23 cellular contexts compared by ENCODE assay signal in genomic region chr10:26491934-26492333, GRCh38. TPM values are rescaled to one million over a fixed set of nuclear protein-coding genes. Genes with fewer than 3 reads are reported as not detected.
DNase-seq lines count a peak whose midpoint lies in the region; ATAC-seq and TF ChIP-seq lines count a peak whose summit lies in the region.
"Had no signal": no experiment of that assay in that cellular context is flagged by ENCODE, and none has a peak within 500 bp of the region (broad histone marks: within the 10 kb centered on the region; RNA-seq: fewer than 3 reads in every experiment).

No MANE protein-coding gene starts in this region.

- no peak overlapping the region for H2BK5ac ChIP-seq in mesenchymal stem cell (ENCODE audit: low read depth, low read length, poor library complexity, severe bottlenecking)

- peaks cover 55% of the 10 kb centered on the region for H3K36me3 Mint-ChIP-seq in activated naive CD8-positive, alpha-beta T cell treated with anti-CD3 and anti-CD28 coated beads, Interleukin-2, amount 50 U/mL, for 24 hours (ENCODE audit: low read depth)
- peaks cover 2% of the 10 kb centered on the region for H3K36me3 Mint-ChIP-seq in progenitor cell of endocrine pancreas (ENCODE audit: insufficient read depth)

- H3K4me1 ChIP-seq in mesenchymal stem cell (ENCODE audit: control insufficient read depth, insufficient read depth, low read depth, low read length): peaks cover 3% of the 10 kb centered on the region

- peak; percentile 42 for DNase-seq in AG09309 (ENCODE audit: low read depth)
- DNase-seq in AG20443 (ENCODE audit: low spot score): peak; percentile 26
- no peak for DNase-seq in activated naive CD8-positive, alpha-beta T cell treated with anti-CD3 and anti-CD28 coated beads, Interleukin-2, amount 50 U/mL, for 24 hours
- no peak for DNase-seq in mesenchymal stem cell
- DNase-seq in SW480 (ENCODE audit: low spot score): no peak
- no peak for DNase-seq in progenitor cell of endocrine pancreas (ENCODE audit: low spot score, unreplicated experiment)
- no peak for DNase-seq in NCI-H1694 (lab: John Stamatoyannopoulos, UW)
- DNase-seq: mesendoderm; NCI-H2081; small intestine; stimulated activated CD4-positive, alpha-beta T cell treated with anti-CD3 and anti-CD28 coated beads, Interleukin-2, amount 100 ng/mL, for 48 hours; stomach had no signal

- no peak overlapping the region for H2BK120ac ChIP-seq in mesenchymal stem cell (ENCODE audit: low read depth, low read length)

- H3K27ac ChIP-seq in mesenchymal stem cell (ENCODE audit: low read length, poor library complexity, severe bottlenecking): no peak overlapping the region
- H3K27ac ChIP-seq: cardiac muscle cell, KMS-11 had no signal

- H3K4ac ChIP-seq in mesenchymal stem cell (ENCODE audit: low read depth in 1 of 2, low read length in 2 of 2): no peak overlapping the region

- no peaks in the 10 kb centered on the region for H3K9me3 Mint-ChIP-seq in activated naive CD8-positive, alpha-beta T cell treated with anti-CD3 and anti-CD28 coated beads, Interleukin-2, amount 50 U/mL, for 24 hours
- H3K9me3 Mint-ChIP-seq in progenitor cell of endocrine pancreas (ENCODE audit: low read depth): peaks cover 9% of the 10 kb centered on the region
- H3K9me3 Mint-ChIP-seq: activated T-helper 17 cell treated with anti-CD3 and anti-CD28 coated beads, Interleukin-2, amount 50 U/mL, for 72 hours; nephron had no signal

- H2BK15ac ChIP-seq in mesenchymal stem cell (ENCODE audit: low read depth, poor library complexity, severe bottlenecking): no peak overlapping the region

- H3K27ac Mint-ChIP-seq in activated naive CD8-positive, alpha-beta T cell treated with anti-CD3 and anti-CD28 coated beads, Interleukin-2, amount 50 U/mL, for 24 hours: peak overlapping the region; percentile 13
- no peak overlapping the region for H3K27ac Mint-ChIP-seq in progenitor cell of endocrine pancreas
- H3K27ac Mint-ChIP-seq: activated T-helper 17 cell treated with anti-CD3 and anti-CD28 coated beads, Interleukin-2, amount 50 U/mL, for 72 hours; B cell; nephron had no signal

- H3K27me3 ChIP-seq in mesenchymal stem cell (ENCODE audit: control insufficient read depth in 1 of 2, insufficient read depth in 1 of 2, low read length in 2 of 2): no peaks in the 10 kb centered on the region
- H3K27me3 ChIP-seq: cardiac muscle cell, stomach had no signal

- H2AFZ ChIP-seq in mesenchymal stem cell (ENCODE audit: low read depth, low read length): no peak overlapping the region

- H4K8ac ChIP-seq in mesenchymal stem cell (ENCODE audit: low read length): no peak overlapping the region

- H3K18ac ChIP-seq in mesenchymal stem cell (ENCODE audit: low read depth in 1 of 2, low read length in 2 of 2): no peak overlapping the region

- no peak overlapping the region for H3K4me3 Mint-ChIP-seq in activated naive CD8-positive, alpha-beta T cell treated with anti-CD3 and anti-CD28 coated beads, Interleukin-2, amount 50 U/mL, for 24 hours
- no peak overlapping the region for H3K4me3 Mint-ChIP-seq in progenitor cell of endocrine pancreas (ENCODE audit: low read depth)
- H3K4me3 Mint-ChIP-seq: activated T-helper 17 cell treated with anti-CD3 and anti-CD28 coated beads, Interleukin-2, amount 50 U/mL, for 72 hours; B cell; nephron had no signal

- H3K4me3 ChIP-seq in AG09309 (ENCODE audit: control insufficient read depth, low read depth, low read length) (no peak overlapping the region), mesenchymal stem cell (ENCODE audit: insufficient read depth in 1 of 2, low read depth in 1 of 2, low read length in 2 of 2) (no peak overlapping the region)
- H3K4me3 ChIP-seq: cardiac muscle cell, stomach had no signal

- H3K4me1 Mint-ChIP-seq in activated naive CD8-positive, alpha-beta T cell treated with anti-CD3 and anti-CD28 coated beads, Interleukin-2, amount 50 U/mL, for 24 hours: peaks cover 62% of the 10 kb centered on the region
- H3K4me1 Mint-ChIP-seq in progenitor cell of endocrine pancreas (ENCODE audit: low read depth): peaks cover 8% of the 10 kb centered on the region
- H3K4me1 Mint-ChIP-seq: nephron had no signal

- no peak overlapping the region for H3K23ac ChIP-seq in mesenchymal stem cell (ENCODE audit: low read length in 2 of 2)

- H3K9me3 ChIP-seq in mesenchymal stem cell (ENCODE audit: control insufficient read depth, low read length): no peaks in the 10 kb centered on the region
- H3K9me3 ChIP-seq: stomach had no signal

- H2BK12ac ChIP-seq in mesenchymal stem cell (ENCODE audit: low read length in 2 of 2): no peak overlapping the region

- no peak overlapping the region for H3K4me2 ChIP-seq in mesenchymal stem cell (ENCODE audit: low read length, poor library complexity, severe bottlenecking)
- H3K4me2 ChIP-seq: KMS-11 had no signal

- no peak for ATAC-seq in activated naive CD8-positive, alpha-beta T cell treated with anti-CD3 and anti-CD28 coated beads, Interleukin-2, amount 50 U/mL, for 24 hours
- no peak for ATAC-seq in HG02759 (IDR thresholded peaks at IDR 0.05; ENCODE audit: unreplicated experiment)
- ATAC-seq: activated T-helper 17 cell treated with anti-CD3 and anti-CD28 coated beads, Interleukin-2, amount 50 U/mL, for 72 hours had no signal

- TF ChIP-seq CTCF in AG09309 (IDR thresholded peaks at IDR 0.05; ENCODE audit: control insufficient read depth, insufficient read depth, low read depth, low read length, missing control alignments) (no peak), progenitor cell of endocrine pancreas (IDR thresholded peaks at IDR 0.05; ENCODE audit: unreplicated experiment) (no peak)

- WGBS in mesenchymal stem cell: 70% methylated on average over 3 of the region's 3 CpGs

- H3K27me3 Mint-ChIP-seq in activated naive CD8-positive, alpha-beta T cell treated with anti-CD3 and anti-CD28 coated beads, Interleukin-2, amount 50 U/mL, for 24 hours: no peaks in the 10 kb centered on the region
- H3K27me3 Mint-ChIP-seq in progenitor cell of endocrine pancreas: no peaks in the 10 kb centered on the region
- H3K27me3 Mint-ChIP-seq: activated T-helper 17 cell treated with anti-CD3 and anti-CD28 coated beads, Interleukin-2, amount 50 U/mL, for 72 hours; B cell had no signal

- no peak overlapping the region for H4K91ac ChIP-seq in mesenchymal stem cell (ENCODE audit: low read length)

- peak overlapping the region; percentile 57 for H2AK5ac ChIP-seq in mesenchymal stem cell (ENCODE audit: low read length, severe bottlenecking)

- no peak overlapping the region for H3K14ac ChIP-seq in mesenchymal stem cell (ENCODE audit: low read length in 2 of 2)

- H3K36me3 ChIP-seq in mesenchymal stem cell (ENCODE audit: control insufficient read depth in 1 of 2, insufficient read depth in 2 of 2, low read depth in 1 of 2, low read length in 2 of 2): peaks cover 0 to 37% of the 10 kb centered on the region in 2 experiments
- H3K36me3 ChIP-seq: cardiac muscle cell had no signal

- peak overlapping the region; percentile 72 for H3K9ac ChIP-seq in mesenchymal stem cell (ENCODE audit: low read length)
- H3K9ac ChIP-seq: KMS-11 had no signal

- no peaks in the 10 kb centered on the region for H3K79me1 ChIP-seq in mesenchymal stem cell (replicated peaks; ENCODE audit: low read length, poor library complexity, severe bottlenecking)

RNA-seq across cellular contexts. Expression of gene APBB1IP, which starts 53.8 kb away (rescaled TPM):
- 0.15 TPM for polyA plus RNA-seq in mesenchymal stem cell (2013, experiment 1 of 2)
- 0.08 TPM for polyA plus RNA-seq in mesenchymal stem cell (2013, experiment 2 of 2)
- total RNA-seq in progenitor cell of endocrine pancreas: 0.24 and 0.38 TPM in 2 replicates
- total RNA-seq: cardiac muscle cell, Daoy, dermis microvascular lymphatic vessel endothelial cell, HT-29, NCI-H460 had no signal
- polyA plus RNA-seq: cardiac muscle cell, keratinocyte had no signal

Comparison
In these comparisons a context has a peak if more than half of its experiments do, and no peak if none do; other contexts are left out.
1. DNase-seq: peak in AG09309 (single experiment) and AG20443 (single experiment); none in activated naive CD8-positive, alpha-beta T cell treated with anti-CD3 and anti-CD28 coated beads, Interleukin-2, amount 50 U/mL, for 24 hours (single experiment), mesenchymal stem cell (single experiment), SW480 (single experiment), progenitor cell of endocrine pancreas (single experiment) and NCI-H1694 (single experiment).